ENCODE assay signal across 19 cellular contexts in the genomic region with DNA sequence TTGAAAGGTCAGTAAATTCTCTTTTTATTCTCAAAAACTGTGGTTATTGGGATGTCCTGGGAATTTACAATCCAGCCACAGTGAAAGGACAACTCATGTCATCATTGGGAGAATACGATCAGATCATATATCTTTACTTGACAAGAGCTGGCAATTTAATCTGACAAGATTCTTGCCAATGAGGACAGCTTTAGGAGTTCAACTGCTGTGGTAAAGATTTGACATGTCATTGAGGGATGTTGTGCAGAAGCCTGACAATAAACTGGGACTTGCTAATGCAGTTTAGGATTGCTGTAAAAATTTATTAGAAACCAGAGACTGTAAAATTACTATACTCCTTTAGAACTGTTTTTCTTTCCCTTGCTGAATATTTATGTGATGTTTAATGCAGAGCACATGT.
DNase-seq lines count a peak whose midpoint lies in the region; ATAC-seq and TF ChIP-seq lines count a peak whose summit lies in the region.
"Had no signal": no experiment of that assay in that cellular context is flagged by ENCODE, and none has a peak within 500 bp of the region (broad histone marks: within the 10 kb centered on the region; RNA-seq: fewer than 3 reads in every experiment).

No MANE protein-coding gene starts in this region.

- TF ChIP-seq RAD21 in SK-N-SH (IDR thresholded peaks at IDR 0.05; ENCODE audit: low read length) (no peak), neural cell (conservative IDR thresholded peaks at IDR 0.05) (no peak)

- ATAC-seq in HG02840 (IDR thresholded peaks at IDR 0.05; ENCODE audit: low FRiP score, unreplicated experiment), result no peak
- ATAC-seq: GM12878, GM23338, HCT116 had no signal

- H3F3A ChIP-seq in SK-N-SH (replicated peaks; ENCODE audit: insufficient read depth), result no peaks in the 10 kb centered on the region
- H3F3A ChIP-seq in neural cell (ENCODE audit: insufficient read depth, low read length, poor library complexity, severe bottlenecking), result no peaks in the 10 kb centered on the region

- H3K9me3 ChIP-seq in SK-N-SH, result no peaks in the 10 kb centered on the region
- no peaks in the 10 kb centered on the region for H3K9me3 ChIP-seq in neural cell (ENCODE audit: low read length)

- H3K27ac ChIP-seq in SK-N-SH (ENCODE audit: low read depth in 2 of 2, low read length in 1 of 2) (peak overlapping the region in 1 of 2 experiments; percentile 87; a peak in 2 of 4 replicates), neural cell (ENCODE audit: low read length) (peak overlapping the region; percentile 51)

- H3K79me2 ChIP-seq in SK-N-SH (ENCODE audit: insufficient read depth), result no peaks in the 10 kb centered on the region
- H3K79me2 ChIP-seq in neural cell (replicated peaks; ENCODE audit: insufficient read depth, low read length), result no peaks in the 10 kb centered on the region

- POLR2A ChIA-PET in HEK293T (lab: Yijun Ruan, JAX), result no interaction called here
- POLR2A ChIA-PET in SK-N-SH (lab: Yijun Ruan, JAX), result no interaction called here

- H3K9me2 ChIP-seq in SK-N-SH (no peaks in the 10 kb centered on the region), neural cell (ENCODE audit: insufficient read depth, low read length) (no peaks in the 10 kb centered on the region)

- H3K27ac Mint-ChIP-seq in chondrocyte (ENCODE audit: unreplicated experiment), result no peak overlapping the region
- H3K27ac Mint-ChIP-seq: CD4-positive, alpha-beta memory T cell; GM23338; H9; HFFc6 had no signal

- H3K27me3 ChIP-seq in SK-N-SH (ENCODE audit: insufficient read depth) (no peaks in the 10 kb centered on the region), neural cell (ENCODE audit: insufficient read depth, low read depth, low read length) (no peaks in the 10 kb centered on the region)

- no peaks in the 10 kb centered on the region for H3K4me1 Mint-ChIP-seq in chondrocyte (ENCODE audit: low read depth)
- H3K4me1 Mint-ChIP-seq: CD4-positive, alpha-beta memory T cell; GM23338; H9 had no signal

- H3K4me2 ChIP-seq in SK-N-SH (no peak overlapping the region), neural cell (ENCODE audit: low read length) (peak overlapping the region; percentile 38)
- H3K4me2 ChIP-seq: GM23338 had no signal

- no peaks in the 10 kb centered on the region for H3K27me3 Mint-ChIP-seq in chondrocyte (ENCODE audit: low read depth)
- H3K27me3 Mint-ChIP-seq: CD4-positive, alpha-beta memory T cell had no signal

- H3K36me3 Mint-ChIP-seq in chondrocyte (ENCODE audit: low read depth), result no peaks in the 10 kb centered on the region
- H3K36me3 Mint-ChIP-seq: CD4-positive, alpha-beta memory T cell had no signal

- H3K9ac ChIP-seq in SK-N-SH, result no peak overlapping the region
- H3K9ac ChIP-seq in neural cell (ENCODE audit: low read length), result no peak overlapping the region

- H2AFZ ChIP-seq in SK-N-SH (ENCODE audit: low read depth), result no peak overlapping the region
- no peak overlapping the region for H2AFZ ChIP-seq in neural cell (ENCODE audit: low read depth, low read length)
- H2AFZ ChIP-seq: GM23338 had no signal

- CTCF ChIA-PET in HEK293T (lab: Yijun Ruan, JAX) (no interaction called here), SK-N-SH (lab: Yijun Ruan, JAX) (no interaction called here)

- no peak overlapping the region for H3K4me3 Mint-ChIP-seq in chondrocyte (ENCODE audit: unreplicated experiment)
- H3K4me3 Mint-ChIP-seq: CD4-positive, alpha-beta memory T cell; GM23338; H9; HFFc6 had no signal

- H3K9me3 Mint-ChIP-seq in chondrocyte (ENCODE audit: low read depth), result no peaks in the 10 kb centered on the region
- H3K9me3 Mint-ChIP-seq: GM23338, H9 had no signal

- peaks cover 0 to 10% of the 10 kb centered on the region in 2 experiments; a peak in 2 of 4 replicates for H3K4me1 ChIP-seq in SK-N-SH (ENCODE audit: control insufficient read depth in 1 of 2, insufficient read depth in 2 of 2, low read depth in 1 of 2, low read length in 1 of 2)

- WGBS in SK-N-SH (ENCODE audit: low lambda C conversion rate), result 5% methylated on average over 1 of the region's 1 CpG

- H3K4me3 ChIP-seq in LNCaP clone FGC (ENCODE audit: low read depth, low read length) (no peak overlapping the region), SK-N-SH (ENCODE audit: low read depth in 2 of 2, low read length in 1 of 2) (no peak overlapping the region), neural cell (ENCODE audit: low read length) (peak overlapping the region; percentile 29)
- H3K4me3 ChIP-seq: GM12878, GM23338 had no signal

- TF ChIP-seq CTCF in LNCaP clone FGC (IDR thresholded peaks at IDR 0.05; ENCODE audit: control insufficient read depth, extremely low read depth, insufficient read depth) (no peak), SK-N-SH (IDR thresholded peaks at IDR 0.05) (no peak), neural cell (IDR thresholded peaks at IDR 0.05; ENCODE audit: poor library complexity, severe bottlenecking) (no peak), chondrocyte (IDR thresholded peaks at IDR 0.05) (no peak)

- H4K20me1 ChIP-seq in SK-N-SH (ENCODE audit: insufficient read depth), result no peaks in the 10 kb centered on the region
- H4K20me1 ChIP-seq in neural cell (ENCODE audit: insufficient read depth), result no peaks in the 10 kb centered on the region

- DNase-seq in HEK293T (ENCODE audit: extremely low spot score) (no peak), LNCaP clone FGC (ENCODE audit: low read depth) (peak; percentile 18), SK-N-SH (peak; percentile 5), NCI-H2171 (lab: John Stamatoyannopoulos, UW) (no peak), chondrocyte (ENCODE audit: low spot score) (no peak)
- DNase-seq: C1 segment of cervical spinal cord; Calu3; CD4-positive, alpha-beta memory T cell; COR-L47; DMS79; EL; GDM1; H9; HFFc6 had no signal

- H3K36me3 ChIP-seq in SK-N-SH (replicated peaks in 1 of 2; ENCODE audit: control insufficient read depth in 1 of 2, insufficient read depth in 2 of 2, low read length in 1 of 2) (no peaks in the 10 kb centered on the region), neural cell (ENCODE audit: insufficient read depth, low read length) (no peaks in the 10 kb centered on the region)

- TF ChIP-seq EP300 in SK-N-SH (IDR thresholded peaks at IDR 0.05; ENCODE audit: borderline replicate concordance in 1 of 2, low read depth in 1 of 2, low read length in 1 of 2) (peak in 1 of 2 experiments; percentile 85; a peak in 2 of 4 replicates), neural cell (conservative IDR thresholded peaks at IDR 0.05; ENCODE audit: poor library complexity, severe bottlenecking) (peak; percentile 96)

TF ChIP-seq in HEK293T, 16 proteins besides CTCF, POLR2A, EP300 and RAD21:
- 0 out of 2 replicates have a peak, but pooled peaks have one; percentile 50 for TF ChIP-seq CTBP1 (IDR thresholded peaks at IDR 0.05; ENCODE audit: borderline replicate concordance)
- TF ChIP-seq L3MBTL2 (conservative IDR thresholded peaks at IDR 0.05), result no peak
- TF ChIP-seq, protein P1, sequence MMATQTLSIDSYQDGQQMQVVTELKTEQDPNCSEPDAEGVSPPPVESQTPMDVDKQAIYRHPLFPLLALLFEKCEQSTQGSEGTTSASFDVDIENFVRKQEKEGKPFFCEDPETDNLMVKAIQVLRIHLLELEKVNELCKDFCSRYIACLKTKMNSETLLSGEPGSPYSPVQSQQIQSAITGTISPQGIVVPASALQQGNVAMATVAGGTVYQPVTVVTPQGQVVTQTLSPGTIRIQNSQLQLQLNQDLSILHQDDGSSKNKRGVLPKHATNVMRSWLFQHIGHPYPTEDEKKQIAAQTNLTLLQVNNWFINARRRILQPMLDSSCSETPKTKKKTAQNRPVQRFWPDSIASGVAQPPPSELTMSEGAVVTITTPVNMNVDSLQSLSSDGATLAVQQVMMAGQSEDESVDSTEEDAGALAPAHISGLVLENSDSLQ (IDR thresholded peaks at IDR 0.05), result peak; percentile 83

TF ChIP-seq in SK-N-SH, 30 proteins besides CTCF, POLR2A, EP300 and RAD21:
- TF ChIP-seq, protein P2, sequence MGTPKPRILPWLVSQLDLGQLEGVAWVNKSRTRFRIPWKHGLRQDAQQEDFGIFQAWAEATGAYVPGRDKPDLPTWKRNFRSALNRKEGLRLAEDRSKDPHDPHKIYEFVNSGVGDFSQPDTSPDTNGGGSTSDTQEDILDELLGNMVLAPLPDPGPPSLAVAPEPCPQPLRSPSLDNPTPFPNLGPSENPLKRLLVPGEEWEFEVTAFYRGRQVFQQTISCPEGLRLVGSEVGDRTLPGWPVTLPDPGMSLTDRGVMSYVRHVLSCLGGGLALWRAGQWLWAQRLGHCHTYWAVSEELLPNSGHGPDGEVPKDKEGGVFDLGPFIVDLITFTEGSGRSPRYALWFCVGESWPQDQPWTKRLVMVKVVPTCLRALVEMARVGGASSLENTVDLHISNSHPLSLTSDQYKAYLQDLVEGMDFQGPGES (IDR thresholded peaks at IDR 0.05; ENCODE audit: low read depth, low read length), result no peak
- TF ChIP-seq YY1 (IDR thresholded peaks at IDR 0.05; ENCODE audit: low read depth), result no peak
- TF ChIP-seq GATA2 (CRISPR knock-in tag; IDR thresholded peaks at IDR 0.05), result peak; percentile 35

TF ChIP-seq in neural cell, 6 proteins besides CTCF, POLR2A, EP300 and RAD21:
- TF ChIP-seq POLR2AphosphoS5 (IDR thresholded peaks at IDR 0.05) (peak; percentile 54), MXI1 (conservative IDR thresholded peaks at IDR 0.05; ENCODE audit: poor library complexity, severe bottlenecking) (no peak)
TF ChIP-seq in neural cell: peak in this region for 1.

Comparison
In these comparisons a context has a peak if more than half of its experiments do, and no peak if none do; other contexts are left out.
1. DNase-seq: peak in LNCaP clone FGC (single experiment) and SK-N-SH (single experiment); none in HEK293T (single experiment), NCI-H2171 (single experiment) and chondrocyte (single experiment).